ENCODE assay signal across 21 cellular contexts in genomic region chr2:184558713-184559464, GRCh38. TPM values are rescaled to one million over a fixed set of nuclear protein-coding genes. Genes with fewer than 3 reads are reported as not detected.
DNase-seq lines count a peak whose midpoint lies in the region; ATAC-seq and TF ChIP-seq lines count a peak whose summit lies in the region.
"Had no signal": no experiment of that assay in that cellular context is flagged by ENCODE, and none has a peak within 500 bp of the region (broad histone marks: within the 10 kb centered on the region; RNA-seq: fewer than 3 reads in every experiment).

No MANE protein-coding gene starts in this region.

- no peaks in the 10 kb centered on the region for H3K36me3 ChIP-seq in neuron (ENCODE audit: insufficient read depth, low read length)

- TF ChIP-seq CTCF in astrocyte of the spinal cord (IDR thresholded peaks at IDR 0.05; ENCODE audit: low read depth, low read length), result no peak

- no peak overlapping the region for H3K4me3 Mint-ChIP-seq in activated T-helper 2 cell treated with anti-CD3 and anti-CD28 coated beads, Interferon-gamma antibody, Interleukin-2, Interleukin-4, amounts not matched to agents 10 μg/mL and 5 μg/mL and 100 μg/mL, durations not matched to agents 14 hours and 24 hours and 36 hours (ENCODE audit: low read depth)
- H3K4me3 Mint-ChIP-seq: HFFc6, IgD-negative memory B cell had no signal

- intact Hi-C loops in activated T-helper 2 cell treated with anti-CD3 and anti-CD28 coated beads, Interferon-gamma antibody, Interleukin-2, Interleukin-4, amounts not matched to agents 10 μg/mL and 5 μg/mL and 100 μg/mL, durations not matched to agents 14 hours and 24 hours and 36 hours (cut with micrococcal nuclease), result no loop called here

- no peak overlapping the region for H3K27ac Mint-ChIP-seq in activated T-helper 2 cell treated with anti-CD3 and anti-CD28 coated beads, Interferon-gamma antibody, Interleukin-2, Interleukin-4, amounts not matched to agents 10 μg/mL and 5 μg/mL and 100 μg/mL, durations not matched to agents 14 hours and 24 hours and 36 hours
- H3K27ac Mint-ChIP-seq: HFFc6, IgD-negative memory B cell had no signal

- H3K4me1 Mint-ChIP-seq in activated T-helper 2 cell treated with anti-CD3 and anti-CD28 coated beads, Interferon-gamma antibody, Interleukin-2, Interleukin-4, amounts not matched to agents 10 μg/mL and 5 μg/mL and 100 μg/mL, durations not matched to agents 14 hours and 24 hours and 36 hours (ENCODE audit: low read depth), result no peaks in the 10 kb centered on the region
- H3K4me1 Mint-ChIP-seq: IgD-negative memory B cell had no signal

- DNase-seq in HCEC 1CT (peak; percentile 18), RKO (ENCODE audit: low spot score) (peak; percentile 21), astrocyte of the spinal cord (ENCODE audit: low read depth, low spot score) (peak; percentile 32), COLO829 (ENCODE audit: low spot score) (no peak), DMS153 (lab: John Stamatoyannopoulos, UW) (no peak)
- no peak for DNase-seq in activated T-helper 2 cell treated with anti-CD3 and anti-CD28 coated beads, Interferon-gamma antibody, Interleukin-2, Interleukin-4, amounts not matched to agents 10 μg/mL and 5 μg/mL and 100 μg/mL, durations not matched to agents 14 hours and 24 hours and 36 hours (ENCODE audit: low spot score)
- DNase-seq: C1 segment of cervical spinal cord; DMS 273 treated with DMSO at 0.1 percent for 48 hours; HFFc6; MV-4-11; NCI-H1417 treated with DMSO at 0.1 percent for 48 hours; NCI-H1930; NCI-H2171; NCI-H446; NCI-H69; NK-92 treated with Interleukin-12 subunit alpha and Interleukin-12 subunit beta, amount 100 ng/mL, for 24 hours had no signal

- ATAC-seq in HG02759 (IDR thresholded peaks at IDR 0.05; ENCODE audit: unreplicated experiment), result no peak

- no peaks in the 10 kb centered on the region for H3K9me3 ChIP-seq in neuron (ENCODE audit: low read length)

- H3K4me3 ChIP-seq in astrocyte of the spinal cord (ENCODE audit: low read depth, low read length) (no peak overlapping the region), neuron (ENCODE audit: low read length) (no peak overlapping the region)
- H3K4me3 ChIP-seq: SK-N-MC had no signal

- H3K4me1 ChIP-seq in neuron (ENCODE audit: insufficient read depth, low read length), result no peaks in the 10 kb centered on the region

- in situ Hi-C loops in astrocyte of the spinal cord (cut with HindIII; ENCODE audit: low sequenced_read_pairs), result no loop called here

- no peaks in the 10 kb centered on the region for H3K27me3 Mint-ChIP-seq in activated T-helper 2 cell treated with anti-CD3 and anti-CD28 coated beads, Interferon-gamma antibody, Interleukin-2, Interleukin-4, amounts not matched to agents 10 μg/mL and 5 μg/mL and 100 μg/mL, durations not matched to agents 14 hours and 24 hours and 36 hours (ENCODE audit: low read depth)
- H3K27me3 Mint-ChIP-seq: IgD-negative memory B cell had no signal

- H2AFZ ChIP-seq in neuron (ENCODE audit: low read depth, low read length), result peak overlapping the region; percentile 14

- H3K36me3 Mint-ChIP-seq in activated T-helper 2 cell treated with anti-CD3 and anti-CD28 coated beads, Interferon-gamma antibody, Interleukin-2, Interleukin-4, amounts not matched to agents 10 μg/mL and 5 μg/mL and 100 μg/mL, durations not matched to agents 14 hours and 24 hours and 36 hours (ENCODE audit: low read depth), result no peaks in the 10 kb centered on the region
- H3K36me3 Mint-ChIP-seq: IgD-negative memory B cell had no signal

- no peaks in the 10 kb centered on the region for H3K9me3 Mint-ChIP-seq in activated T-helper 2 cell treated with anti-CD3 and anti-CD28 coated beads, Interferon-gamma antibody, Interleukin-2, Interleukin-4, amounts not matched to agents 10 μg/mL and 5 μg/mL and 100 μg/mL, durations not matched to agents 14 hours and 24 hours and 36 hours
- H3K9me3 Mint-ChIP-seq: IgD-negative memory B cell had no signal

- no peaks in the 10 kb centered on the region for H3K27me3 ChIP-seq in neuron (ENCODE audit: insufficient read depth, low read length)

RNA-seq across cellular contexts. Expression of gene ZNF804A, which starts 39.4 kb away (rescaled TPM):
- total RNA-seq in activated T-helper 2 cell treated with anti-CD3 and anti-CD28 coated beads, Interferon-gamma antibody, Interleukin-2, Interleukin-4, amounts not matched to agents 10 μg/mL and 5 μg/mL and 100 μg/mL, durations not matched to agents 14 hours and 24 hours and 36 hours, result not detected in 2 replicates
- total RNA-seq: HT-29 had no signal

Comparison
In these comparisons a context has a peak if more than half of its experiments do, and no peak if none do; other contexts are left out.
1. DNase-seq: peak in HCEC 1CT (single experiment), RKO (single experiment) and astrocyte of the spinal cord (single experiment); none in COLO829 (single experiment), activated T-helper 2 cell treated with anti-CD3 and anti-CD28 coated beads, Interferon-gamma antibody, Interleukin-2, Interleukin-4, amounts not matched to agents 10 μg/mL and 5 μg/mL and 100 μg/mL, durations not matched to agents 14 hours and 24 hours and 36 hours (single experiment) and DMS153 (single experiment).